ENCODE assay signal across 10 cellular contexts in the genomic region with DNA sequence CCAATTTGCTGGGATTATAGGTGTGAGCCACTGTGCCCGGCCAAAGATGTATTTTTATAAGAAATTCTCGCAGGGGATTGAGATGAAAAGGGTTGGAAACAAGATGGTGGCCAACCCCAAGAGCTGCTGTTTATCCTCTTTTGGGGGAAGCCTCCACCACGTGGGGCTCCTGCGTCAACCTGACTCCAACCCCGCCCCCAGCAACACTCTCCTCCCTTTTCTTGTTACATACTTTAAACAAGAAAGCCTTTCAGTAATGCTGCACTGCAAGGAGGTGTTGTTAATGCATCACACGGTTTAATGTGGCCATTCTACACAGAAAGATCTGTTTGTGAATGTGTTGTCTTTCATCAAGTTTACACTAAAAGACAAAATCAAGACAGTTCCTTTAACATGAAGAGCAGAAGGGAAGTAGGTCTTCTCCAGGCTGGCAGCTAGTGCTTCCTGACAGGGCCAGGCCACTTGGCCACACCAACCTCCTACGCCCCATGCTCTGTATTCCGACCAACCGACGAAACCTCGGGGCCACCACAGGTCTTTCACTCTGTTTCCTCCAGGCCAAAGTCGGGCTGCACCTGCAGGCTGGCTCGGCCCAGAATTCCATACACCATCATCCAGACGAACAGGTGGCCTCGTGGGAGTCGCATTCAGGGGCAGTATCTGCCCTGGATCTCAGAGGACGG. TPM values are rescaled to one million over a fixed set of nuclear protein-coding genes. Genes with fewer than 3 reads are reported as not detected.
DNase-seq lines count a peak whose midpoint lies in the region; ATAC-seq, FAIRE-seq and TF ChIP-seq lines count a peak whose summit lies in the region.
"Had no signal": no experiment of that assay in that cellular context is flagged by ENCODE, and none has a peak within 500 bp of the region (broad histone marks: within the 10 kb centered on the region; RNA-seq: fewer than 3 reads in every experiment).

No MANE protein-coding gene starts in this region.

- TF ChIP-seq POLR2A in gastroesophageal sphincter (IDR thresholded peaks at IDR 0.05) (no peak), tibial nerve (IDR thresholded peaks at IDR 0.05) (no peak)

- H3K4me1 ChIP-seq in heart right ventricle (peaks cover 6 to 74% (median 51%) of the 10 kb centered on the region in 9 donors), gastroesophageal sphincter (peaks cover 0 to 62% (median 12%) of the 10 kb centered on the region in 3 donors), tibial nerve (peaks cover 0 to 70% (median 38%) of the 10 kb centered on the region in 4 donors), small intestine (ENCODE audit: control insufficient read depth in 2 of 2, insufficient read depth in 1 of 2, low read depth in 1 of 2, low read length in 1 of 2) (peaks cover 0 to 12% of the 10 kb centered on the region in 2 donors)

- no peak for FAIRE-seq in small intestine (lab: Jason Lieb, UNC)
- FAIRE-seq: TTC549 had no signal

- H3K9me3 ChIP-seq in heart right ventricle (no peaks in the 10 kb centered on the region), gastroesophageal sphincter (no peaks in the 10 kb centered on the region), tibial nerve (no peaks in the 10 kb centered on the region), small intestine (ENCODE audit: control insufficient read depth, low read depth) (no peaks in the 10 kb centered on the region)
- H3K9me3 ChIP-seq: body of pancreas had no signal

- TF ChIP-seq CTCF in heart right ventricle (IDR thresholded peaks at IDR 0.05) (no peak), gastroesophageal sphincter (IDR thresholded peaks at IDR 0.05) (no peak), tibial nerve (IDR thresholded peaks at IDR 0.05) (no peak)

- H3K27me3 ChIP-seq in heart right ventricle, result no peaks in the 10 kb centered on the region
- no peaks in the 10 kb centered on the region for H3K27me3 ChIP-seq in gastroesophageal sphincter
- H3K27me3 ChIP-seq in tibial nerve, result no peaks in the 10 kb centered on the region
- H3K27me3 ChIP-seq in small intestine (ENCODE audit: control insufficient read depth in 2 of 2, insufficient read depth in 2 of 2, low read length in 2 of 2), result no peaks in the 10 kb centered on the region
- H3K27me3 ChIP-seq: body of pancreas had no signal

- H3K4me3 ChIP-seq in heart right ventricle (no peak overlapping the region), gastroesophageal sphincter (no peak overlapping the region), tibial nerve (no peak overlapping the region), small intestine (ENCODE audit: low read depth in 1 of 2, low read length in 2 of 2) (no peak overlapping the region)
- H3K4me3 ChIP-seq: body of pancreas had no signal

- TF ChIP-seq EP300 in gastroesophageal sphincter (IDR thresholded peaks at IDR 0.05) (no peak), tibial nerve (IDR thresholded peaks at IDR 0.05) (no peak)

- no peak for ATAC-seq in heart right ventricle
- no peak for ATAC-seq in left cardiac atrium
- no peak for ATAC-seq in gastroesophageal sphincter
- no peak for ATAC-seq in HG02884 (IDR thresholded peaks at IDR 0.05; ENCODE audit: unreplicated experiment)
- ATAC-seq: body of pancreas had no signal

- DNase-seq in heart right ventricle, result no peak
- DNase-seq in left cardiac atrium, result no peak
- DNase-seq in OCI-M1 (lab: John Stamatoyannopoulos, UW), result peak; percentile 38
- DNase-seq in tibial nerve (ENCODE audit: low spot score in 2 of 2), result no peak
- no peak for DNase-seq in DMS153 (lab: John Stamatoyannopoulos, UW)
- DNase-seq in small intestine, result no peak

- no peaks in the 10 kb centered on the region for H3K36me3 ChIP-seq in heart right ventricle
- H3K36me3 ChIP-seq in gastroesophageal sphincter, result no peaks in the 10 kb centered on the region
- H3K36me3 ChIP-seq in tibial nerve, result no peaks in the 10 kb centered on the region
- H3K36me3 ChIP-seq in small intestine (ENCODE audit: control insufficient read depth in 2 of 2, insufficient read depth in 2 of 2, low read length in 2 of 2), result no peaks in the 10 kb centered on the region

- H3K27ac ChIP-seq in heart right ventricle (peak overlapping the region in 9 of 10 donors; percentile 80 to 94 (median 84)), gastroesophageal sphincter (peak overlapping the region in 3 of 4 donors; percentile 80 to 86 (median 82)), tibial nerve (peak overlapping the region; percentile 60 to 90 (median 89)), small intestine (ENCODE audit: low read depth in 1 of 2, low read length in 1 of 2) (peak overlapping the region in 1 of 2 donors; percentile 66)

- intact Hi-C loops in heart right ventricle (cut with DNase I) (loop anchor here in 2 of 10 donors (5.0 kb wide), 2 partner anchors 79 to 189 kb away; no protein-coding TSS in a partner anchor), left cardiac atrium (cut with DNase I) (no loop called here)

- 84 to 85% methylated on average over 17 of the region's 17 CpGs for WGBS in heart right ventricle, 2 donors
- 85 to 92% methylated on average over 3 to 6 of the region's 17 CpGs for WGBS in gastroesophageal sphincter (ENCODE audit: low coverage in 1 of 2), 2 donors
- WGBS in tibial nerve, 2 donors, result 77 to 83% methylated on average over 17 of the region's 17 CpGs
- WGBS in small intestine, 3 donors, result 81 to 90% (median 89%) methylated on average over 17 of the region's 17 CpGs

RNA-seq across cellular contexts. Expression of gene C2CD2, which starts 25.9 kb away (rescaled TPM):
- total RNA-seq in heart right ventricle (10 to 100 TPM in 1 of 10 donors, 1 to 10 TPM in 9; 4.5 to 11.1 (median 6.9) TPM), left cardiac atrium (10 to 100 TPM; 16.2 to 17.1 TPM), gastroesophageal sphincter (10 to 100 TPM; 15.6 to 38.9 (median 18.7) TPM), tibial nerve (10 to 100 TPM; 37.5 to 63.9 (median 51.6) TPM)
- polyA plus RNA-seq in heart right ventricle (1 to 10 TPM; 5.2 to 6.1 TPM), small intestine (10 to 100 TPM in 1 of 3 donors, 1 to 10 TPM in 2; 2.2 to 10.6 (median 2.9) TPM)

RNA-seq across cellular contexts. Expression of gene PRDM15, which starts 48.7 kb away (rescaled TPM):
- total RNA-seq in heart right ventricle (1 to 10 TPM; 2.0 to 5.8 (median 3.2) TPM), left cardiac atrium (1 to 10 TPM; 6.5 TPM), gastroesophageal sphincter (1 to 10 TPM; 2.9 to 8.2 (median 7.2) TPM), tibial nerve (10 to 100 TPM; 11.8 to 33.7 (median 18.5) TPM)
- polyA plus RNA-seq in heart right ventricle (1 to 10 TPM; 1.0 to 4.1 TPM), small intestine (1 to 10 TPM; 3.6 to 4.5 (median 4.1) TPM)
